In the genomic region with DNA sequence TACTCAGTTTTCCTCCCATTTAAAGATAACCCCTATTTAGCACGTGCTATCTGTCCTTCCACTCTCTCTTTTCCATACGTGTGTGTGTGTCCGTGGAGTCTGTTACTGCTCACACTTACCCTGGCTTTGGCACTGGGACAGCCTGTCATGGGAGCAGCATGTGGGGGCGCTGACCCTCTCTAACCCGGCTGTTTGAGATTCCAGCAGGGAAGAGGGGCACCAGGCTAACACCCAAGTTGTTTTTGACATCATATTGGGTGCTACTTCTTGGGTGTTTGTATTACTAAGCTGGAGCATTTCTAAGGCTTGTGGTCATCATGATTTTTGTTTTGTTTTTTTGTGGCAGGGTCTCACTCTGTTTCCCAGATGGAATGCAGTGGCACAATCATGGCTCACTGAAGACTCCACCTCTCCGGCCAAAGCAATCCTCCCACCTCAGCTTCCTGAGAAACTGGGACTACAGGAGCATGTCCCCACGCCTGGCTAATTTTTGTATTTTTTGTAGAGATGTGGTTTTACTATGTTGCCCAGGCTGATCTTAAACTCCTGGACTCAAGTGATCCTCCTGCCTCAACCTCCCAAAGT, we compare ENCODE assay signal across 24 cellular contexts.
"Had no signal": no experiment of that assay in that cellular context is flagged by ENCODE, and none has a peak within 500 bp of the region (broad histone marks: within the 10 kb centered on the region; RNA-seq: fewer than 3 reads in every experiment).

No MANE protein-coding gene starts in this region.

- H3K9me3 Mint-ChIP-seq: activated T-helper 2 cell treated with anti-CD3 and anti-CD28 coated beads, Interferon-gamma antibody, Interleukin-2, Interleukin-4, amounts not matched to agents 10 μg/mL and 5 μg/mL and 100 μg/mL, durations not matched to agents 14 hours and 24 hours and 36 hours had no signal

- H3K4me1 ChIP-seq: ascending aorta, prostate gland, right lobe of liver, upper lobe of left lung had no signal

- H3K36me3 ChIP-seq: adrenal gland, ascending aorta, neural progenitor cell, prostate gland, right lobe of liver, upper lobe of left lung had no signal

- H3K27ac Mint-ChIP-seq: activated naive CD8-positive, alpha-beta T cell; activated T-helper 2 cell treated with anti-CD3 and anti-CD28 coated beads, Interferon-gamma antibody, Interleukin-2, Interleukin-4, amounts not matched to agents 10 μg/mL and 5 μg/mL and 100 μg/mL, durations not matched to agents 14 hours and 24 hours and 36 hours; effector memory CD8-positive, alpha-beta T cell; neural progenitor cell; T-cell; WTC11 had no signal

- H3K27ac ChIP-seq: ascending aorta, dorsolateral prefrontal cortex, neural progenitor cell, prostate gland, right lobe of liver, skin epidermis, testis, upper lobe of left lung had no signal

- H3K4me3 ChIP-seq: adrenal gland, ascending aorta, dorsolateral prefrontal cortex, mucosa of descending colon, neural progenitor cell, prostate gland, right lobe of liver, skin epidermis, testis, upper lobe of left lung had no signal

- H3K27me3 ChIP-seq: adrenal gland, ascending aorta, right lobe of liver, testis, upper lobe of left lung had no signal

- H3K4me3 Mint-ChIP-seq: activated naive CD8-positive, alpha-beta T cell; activated T-cell treated with anti-CD3 and anti-CD28 coated beads, Interleukin-2, amount 50 U/mL, for 4 hours; effector memory CD8-positive, alpha-beta T cell; neural progenitor cell; T-cell; WTC11 had no signal

- H3K9me3 ChIP-seq: adrenal gland, ascending aorta, mucosa of descending colon, prostate gland, right lobe of liver, testis, upper lobe of left lung had no signal

- H3K4me1 Mint-ChIP-seq: T-cell had no signal

- DNase-seq: activated CD8-positive, alpha-beta memory T cell treated with anti-CD3 and anti-CD28 coated beads for 24 hours; activated CD8-positive, alpha-beta memory T cell treated with anti-CD3 and anti-CD28 coated beads, Interleukin-2, amount 50 U/mL, for 4 hours; activated naive CD4-positive, alpha-beta T cell; activated T-cell treated with anti-CD3 and anti-CD28 coated beads, Interleukin-2, amount 50 U/mL, for 4 hours; central memory CD4-positive, alpha-beta T cell; dorsolateral prefrontal cortex; effector memory CD8-positive, alpha-beta T cell; mesenchymal stem cell; mucosa of descending colon; right lobe of liver; SIG-M5; stimulated activated CD4-positive, alpha-beta T cell treated with anti-CD3 and anti-CD28 coated beads, Interleukin-2, amount 100 ng/mL, for 48 hours; stimulated activated naive CD4-positive, alpha-beta T cell; T-cell; upper lobe of left lung had no signal

- H3K36me3 Mint-ChIP-seq: neural progenitor cell, T-cell had no signal
